8 cellular contexts compared by ENCODE assay signal in genomic region chr1:196148367-196148970, GRCh38.
DNase-seq lines count a peak whose midpoint lies in the region; FAIRE-seq and TF ChIP-seq lines count a peak whose summit lies in the region.

No MANE protein-coding gene starts in this region.

- H3K36me3 ChIP-seq in suprapubic skin, result no peaks in the 10 kb centered on the region

- TF ChIP-seq EP300 in suprapubic skin (IDR thresholded peaks at IDR 0.05), result no peak

- intact Hi-C loops in posterior cingulate gyrus (cut with DNase I), result loop anchor here (2.0 to 10.0 kb wide), 2 partner anchors 156 to 512 kb away; no protein-coding TSS in a partner anchor

- no peaks in the 10 kb centered on the region for H3K27me3 ChIP-seq in suprapubic skin

- TF ChIP-seq CTCF in GM12872 (IDR thresholded peaks at IDR 0.05; ENCODE audit: insufficient read depth, low read depth, low read length) (peak; percentile 43; the same call in 2 of the 3 replicates), suprapubic skin (IDR thresholded peaks at IDR 0.05) (peak; percentile 28 to 44)

- H3K9me3 ChIP-seq in suprapubic skin, result no peaks in the 10 kb centered on the region

- H3K4me3 ChIP-seq in suprapubic skin, result no peak overlapping the region

- no peak for TF ChIP-seq POLR2A in suprapubic skin (IDR thresholded peaks at IDR 0.05)

- peak; percentile 99 for FAIRE-seq in A204.1 (lab: Jason Lieb, UNC)

- H3K4me1 ChIP-seq in suprapubic skin, result no peaks in the 10 kb centered on the region

- DNase-seq in HS-5 (ENCODE audit: low read depth), result peak; percentile 25
- DNase-seq in RPMI8226, result peak; percentile 39
- DNase-seq in fibroblast of the conjunctiva (ENCODE audit: low read depth), result peak; percentile 27
- DNase-seq in suprapubic skin (ENCODE audit: low spot score in 2 of 2), result no peak
- DNase-seq in activated CD8-positive, alpha-beta memory T cell treated with anti-CD3 and anti-CD28 coated beads for 24 hours, result no peak
- no peak for DNase-seq in posterior cingulate gyrus

- no peak overlapping the region for H3K27ac ChIP-seq in suprapubic skin

- 44% methylated on average over 3 of the region's 3 CpGs for WGBS in suprapubic skin

Comparison
In these comparisons a context has a peak if more than half of its experiments do, and no peak if none do; other contexts are left out.
1. DNase-seq: peak in HS-5 (single experiment), RPMI8226 (single experiment) and fibroblast of the conjunctiva (single experiment); none in suprapubic skin (0 of 2), activated CD8-positive, alpha-beta memory T cell treated with anti-CD3 and anti-CD28 coated beads for 24 hours (single experiment) and posterior cingulate gyrus (0 of 10).